ENCODE assay signal across 7 cellular contexts in genomic region chr16:67055712-67056487, GRCh38. TPM values are rescaled to one million over a fixed set of nuclear protein-coding genes. Genes with fewer than 3 reads are reported as not detected.
DNase-seq lines count a peak whose midpoint lies in the region; ATAC-seq, FAIRE-seq and TF ChIP-seq lines count a peak whose summit lies in the region.

No MANE protein-coding gene starts in this region.

- H3K4me3 ChIP-seq in Loucy (ENCODE audit: low read length, poor library complexity, severe bottlenecking) (no peak overlapping the region), bronchial epithelial cell (ENCODE audit: low read depth, low read length) (no peak overlapping the region), retinal pigment epithelial cell (ENCODE audit: low read length) (no peak overlapping the region)

- H3K4me2 ChIP-seq in Loucy (ENCODE audit: low read depth, low read length, poor library complexity, severe bottlenecking) = peak overlapping the region; percentile 32

- no peaks in the 10 kb centered on the region for H3K9me2 ChIP-seq in Loucy (replicated peaks; ENCODE audit: low read depth, low read length)

- H4K20me1 ChIP-seq in Loucy (ENCODE audit: insufficient read depth, low read length, poor library complexity, severe bottlenecking) = peaks cover 52% of the 10 kb centered on the region

- FAIRE-seq in bronchial epithelial cell (lab: Jason Lieb, UNC) = peak; percentile 76

- H3K9ac ChIP-seq in Loucy (ENCODE audit: low read depth, low read length, poor library complexity, severe bottlenecking) = no peak overlapping the region

- ATAC-seq in GM18868 (IDR thresholded peaks at IDR 0.05; ENCODE audit: unreplicated experiment) (peak; percentile 86), GM18511 (IDR thresholded peaks at IDR 0.05; ENCODE audit: unreplicated experiment) (no peak)

- H3K27me3 ChIP-seq in Loucy (ENCODE audit: insufficient read depth, low read length, poor library complexity, severe bottlenecking) (no peaks in the 10 kb centered on the region), bronchial epithelial cell (ENCODE audit: control insufficient read depth, insufficient read depth, low read length) (no peaks in the 10 kb centered on the region)

- H3K9me3 ChIP-seq in Loucy (ENCODE audit: insufficient read depth, low read depth, low read length) = no peaks in the 10 kb centered on the region

- TF ChIP-seq CTCF in Loucy (conservative IDR thresholded peaks at IDR 0.05; ENCODE audit: low read length) (no peak), bronchial epithelial cell (IDR thresholded peaks at IDR 0.05; ENCODE audit: insufficient read depth, low read length, severe bottlenecking) (no peak), retinal pigment epithelial cell (conservative IDR thresholded peaks at IDR 0.05; ENCODE audit: low read depth, low read length) (no peak)

- H2AFZ ChIP-seq in Loucy (ENCODE audit: low read length) = no peak overlapping the region

- peaks cover 41% of the 10 kb centered on the region for H3K4me1 ChIP-seq in Loucy (ENCODE audit: insufficient read depth, low read length, poor library complexity, severe bottlenecking)

- peaks cover 100% of the 10 kb centered on the region for H3K79me2 ChIP-seq in Loucy (ENCODE audit: insufficient read depth, low read length)

- H3K36me3 ChIP-seq in Loucy (ENCODE audit: insufficient read depth, low read length) (peaks cover 24% of the 10 kb centered on the region), bronchial epithelial cell (ENCODE audit: control insufficient read depth, insufficient read depth, low read length) (no peaks in the 10 kb centered on the region)

- peaks cover 6% of the 10 kb centered on the region for H3F3A ChIP-seq in Loucy (ENCODE audit: low read depth)

- DNase-seq in bronchial epithelial cell (ENCODE audit: low read depth) = peak; percentile 98
- DNase-seq in retinal pigment epithelial cell (ENCODE audit: low read depth) = peak; percentile 13
- DNase-seq in NCI-H526 (lab: John Stamatoyannopoulos, UW) = no peak
- DNase-seq in NCI-H748 (lab: John Stamatoyannopoulos, UW; ENCODE audit: unreplicated experiment) = no peak

RNA-seq across cellular contexts. Expression of gene CBFB, which starts 27.0 kb away (rescaled TPM):
- 101 and 121 TPM in 2 replicates for total RNA-seq in bronchial epithelial cell

RNA-seq across cellular contexts. Expression of gene PHAF1, which starts 53.8 kb away (rescaled TPM):
- total RNA-seq in bronchial epithelial cell = 7.6 and 16.3 TPM in 2 replicates

Comparison
In these comparisons a context has a peak if more than half of its experiments do, and no peak if none do; other contexts are left out.
1. DNase-seq: peak in bronchial epithelial cell (single experiment) and retinal pigment epithelial cell (single experiment); none in NCI-H526 (0 of 2) and NCI-H748 (single experiment).